Comparison of ENCODE assay signal across 10 cellular contexts in genomic region chr20:57394087-57395082, GRCh38. TPM values are rescaled to one million over a fixed set of nuclear protein-coding genes. Genes with fewer than 3 reads are reported as not detected.
DNase-seq lines count a peak whose midpoint lies in the region; ATAC-seq and TF ChIP-seq lines count a peak whose summit lies in the region.
"Had no signal": no experiment of that assay in that cellular context is flagged by ENCODE, and none has a peak within 500 bp of the region (broad histone marks: within the 10 kb centered on the region; RNA-seq: fewer than 3 reads in every experiment).

No MANE protein-coding gene starts in this region.

- peaks cover 68% of the 10 kb centered on the region for H3K4me1 ChIP-seq in psoas muscle

- H3K36me3 ChIP-seq in GM06990 (ENCODE audit: control insufficient read depth, insufficient read depth, low read length): peaks cover 45% of the 10 kb centered on the region
- H3K36me3 ChIP-seq in psoas muscle (ENCODE audit: insufficient read depth in 1 of 2, low read depth in 1 of 2): peaks cover 0 to 43% of the 10 kb centered on the region in 2 donors

- ATAC-seq in T-cell (replicated peaks in 1 of 4) (no peak), psoas muscle (peak in 1 of 4 donors; percentile 4), HG03565 (IDR thresholded peaks at IDR 0.05; ENCODE audit: unreplicated experiment) (no peak)

- peak overlapping the region; percentile 88 for H3K4me3 ChIP-seq in GM06990 (replicated peaks; ENCODE audit: low read depth, low read length)
- H3K4me3 ChIP-seq in psoas muscle: peak overlapping the region; percentile 77

- CTCF ChIA-PET in T-cell (lab: Charles Lee): interaction anchor here in 1 of 2 donors (0.5 kb wide), 2 partner anchors 787 to 981 kb away, joined by 3 to 4 read pairs; no protein-coding TSS in a partner anchor

- no peaks in the 10 kb centered on the region for H3K9me3 ChIP-seq in psoas muscle

- H3K27ac ChIP-seq in psoas muscle: peak overlapping the region; percentile 92
- H3K27ac ChIP-seq: VCaP had no signal

- H3K27me3 Mint-ChIP-seq in T-cell: no peaks in the 10 kb centered on the region

- no peaks in the 10 kb centered on the region for H3K9me3 Mint-ChIP-seq in T-cell

- no peak for DNase-seq in GM06990 (ENCODE audit: extremely low read depth, insufficient read length)
- no peak for DNase-seq in T-cell
- DNase-seq in globus pallidus (ENCODE audit: low spot score): peak; percentile 24
- DNase-seq in psoas muscle: peak; percentile 18 to 62
- DNase-seq in hepatic stellate cell (ENCODE audit: low spot score): no peak
- no peak for DNase-seq in NCI-H345 treated with DMSO at 0.1 percent for 48 hours (lab: John Stamatoyannopoulos, UW; ENCODE audit: unreplicated experiment)
- no peak for DNase-seq in cerebellum (ENCODE audit: low spot score)
- DNase-seq: NCI-H2227 treated with DMSO at 0.1 percent for 48 hours had no signal

- POLR2A ChIA-PET in T-cell (lab: Charles Lee): no interaction called here

- H3K4me3 Mint-ChIP-seq in T-cell: peak overlapping the region; percentile 93 to 94 (median 93)

- H3K36me3 Mint-ChIP-seq in T-cell: peaks cover 32% of the 10 kb centered on the region

- H3K27me3 ChIP-seq in GM06990 (replicated peaks; ENCODE audit: control insufficient read depth, insufficient read depth, low read length): no peaks in the 10 kb centered on the region
- H3K27me3 ChIP-seq in psoas muscle (ENCODE audit: insufficient read depth in 3 of 3, low read length in 2 of 3): no peaks in the 10 kb centered on the region

- peaks cover 66 to 80% (median 76%) of the 10 kb centered on the region in 3 donors for H3K4me1 Mint-ChIP-seq in T-cell

- H3K27ac Mint-ChIP-seq in T-cell: peak overlapping the region; percentile 93 to 97

- WGBS in psoas muscle, 3 donors: 27 to 44% (median 29%) methylated on average over 26 to 27 of the region's 27 CpGs

- intact Hi-C loops in psoas muscle (cut with DNase I): loop anchor here in 1 of 2 donors (5.0 kb wide), 1 partner anchor 43 kb away; no protein-coding TSS in a partner anchor

- TF ChIP-seq CTCF in GM06990 (IDR thresholded peaks at IDR 0.05; ENCODE audit: insufficient read depth, low read length, poor library complexity, severe bottlenecking) (no peak), psoas muscle (IDR thresholded peaks at IDR 0.05) (no peak)

RNA-seq across cellular contexts. Expression of gene RBM38, which starts 3.2 kb away (rescaled TPM):
- total RNA-seq in T-cell: 100 to 1,000 TPM; 111 to 271 (median 124) TPM
- 100 to 1,000 TPM in 2 of 4 donors, 10 to 100 TPM in 2; 73.2 to 202 (median 93.0) TPM for total RNA-seq in psoas muscle
- polyA plus RNA-seq in psoas muscle: 100 to 1,000 TPM; 135 to 308 (median 144) TPM
- total RNA-seq in cerebellum: 11.4 TPM

RNA-seq across cellular contexts. Expression of gene RAE1, which starts 43.3 kb away (rescaled TPM):
- total RNA-seq in T-cell (10 to 100 TPM; 29.0 to 41.1 (median 29.4) TPM), psoas muscle (10 to 100 TPM in 3 of 4 donors, 1 to 10 TPM in 1; 9.1 to 17.3 (median 14.4) TPM), cerebellum (26.9 TPM)
- polyA plus RNA-seq in psoas muscle: 10 to 100 TPM; 13.9 to 23.6 (median 18.9) TPM

Comparison
In these comparisons a context has a peak if more than half of its experiments do, and no peak if none do; other contexts are left out.
1. DNase-seq: peak in globus pallidus (single experiment) and psoas muscle (2 of 2); none in GM06990 (single experiment), T-cell (0 of 34), hepatic stellate cell (single experiment), NCI-H345 treated with DMSO at 0.1 percent for 48 hours (single experiment) and cerebellum (single experiment).